Comparison of ENCODE assay signal across 29 cellular contexts in the genomic region with DNA sequence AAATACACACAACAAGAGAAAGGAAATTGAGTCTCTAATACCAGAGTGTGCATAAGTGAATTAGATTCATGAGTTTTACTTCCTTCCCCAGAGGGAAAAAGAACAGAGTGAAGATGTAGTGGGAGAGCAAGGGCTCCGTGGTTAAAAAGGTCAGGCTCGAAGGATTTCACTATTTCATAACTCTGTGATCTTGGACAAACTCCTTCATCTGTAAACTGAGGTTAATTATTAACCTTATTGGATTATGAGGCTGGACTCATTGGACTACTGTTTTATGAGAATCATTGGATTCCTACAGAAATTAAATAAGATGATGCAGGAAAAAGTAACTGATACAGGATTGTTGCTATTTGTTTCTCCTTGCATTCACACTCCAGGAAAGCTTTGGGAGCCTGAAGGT. TPM values are rescaled to one million over a fixed set of nuclear protein-coding genes. Genes with fewer than 3 reads are reported as not detected.
DNase-seq lines count a peak whose midpoint lies in the region; ATAC-seq, FAIRE-seq and TF ChIP-seq lines count a peak whose summit lies in the region.
"Had no signal": no experiment of that assay in that cellular context is flagged by ENCODE, and none has a peak within 500 bp of the region (broad histone marks: within the 10 kb centered on the region; RNA-seq: fewer than 3 reads in every experiment).

No MANE protein-coding gene starts in this region.

- H3K36me3 ChIP-seq in hepatocyte (replicated peaks; ENCODE audit: insufficient read depth, low read depth) (no peaks in the 10 kb centered on the region), HepG2 (replicated peaks in 1 of 2; ENCODE audit: control insufficient read depth in 1 of 2, insufficient read depth in 2 of 2, low read length in 2 of 2) (no peaks in the 10 kb centered on the region)
- H3K36me3 ChIP-seq: BLaER1 had no signal

- H3K9me2 ChIP-seq in hepatocyte (replicated peaks; ENCODE audit: insufficient read depth): no peaks in the 10 kb centered on the region

- FAIRE-seq in HepG2 (lab: Jason Lieb, UNC) (no peak), GM12891 (lab: Jason Lieb, UNC) (no peak)
- FAIRE-seq: GM12878, H1, RCC 7860 had no signal

- H2AFZ ChIP-seq in hepatocyte: no peak overlapping the region
- H2AFZ ChIP-seq in HepG2 (ENCODE audit: low read length): no peak overlapping the region

- TF ChIP-seq POLR2A in HepG2 (IDR thresholded peaks at IDR 0.05; ENCODE audit: insufficient read depth in 1 of 2, low read depth in 2 of 2, low read length in 2 of 2) (no peak), GM12891 (IDR thresholded peaks at IDR 0.05; ENCODE audit: low read depth, low read length) (no peak)

- H3K27ac ChIP-seq in hepatocyte (no peak overlapping the region), HepG2 (ENCODE audit: extremely low read length, insufficient read depth, low read length) (no peak overlapping the region)
- H3K27ac ChIP-seq: BLaER1, KMS-11, SK-N-MC had no signal

- H3K4me3 ChIP-seq in hepatocyte (no peak overlapping the region), HepG2 (replicated peaks in 1 of 3; ENCODE audit: insufficient read depth in 1 of 3, low read depth in 2 of 3, low read length in 3 of 3) (no peak overlapping the region)
- H3K4me3 ChIP-seq: BLaER1, GM12878, SK-N-MC had no signal

- peak overlapping the region; percentile 12 for H3K4me2 ChIP-seq in hepatocyte
- no peak overlapping the region for H3K4me2 ChIP-seq in HepG2 (ENCODE audit: low read depth, low read length)
- H3K4me2 ChIP-seq: BLaER1, KMS-11 had no signal

- peak overlapping the region; percentile 13 to 16 for H3K27ac Mint-ChIP-seq in stimulated activated naive CD8-positive, alpha-beta T cell treated with anti-CD3 and anti-CD28 coated beads, Interleukin-15, amount 100 ng/mL, for 72 hours
- H3K27ac Mint-ChIP-seq: CD4-positive, alpha-beta T cell had no signal

- peaks cover 8% of the 10 kb centered on the region for H3K27me3 Mint-ChIP-seq in stimulated activated naive CD8-positive, alpha-beta T cell treated with anti-CD3 and anti-CD28 coated beads, Interleukin-15, amount 100 ng/mL, for 72 hours

- H3K27me3 ChIP-seq in hepatocyte: no peaks in the 10 kb centered on the region
- H3K27me3 ChIP-seq in HepG2 (ENCODE audit: control insufficient read depth in 1 of 2, insufficient read depth in 2 of 2, low read length in 2 of 2): no peaks in the 10 kb centered on the region
- H3K27me3 ChIP-seq: BLaER1 had no signal

- TF ChIP-seq CTCF in hepatocyte (IDR thresholded peaks at IDR 0.05; ENCODE audit: poor library complexity): no peak
- TF ChIP-seq CTCF in HepG2 (CRISPR knock-in tag; IDR thresholded peaks at IDR 0.05): no peak

- H3K9me3 ChIP-seq in hepatocyte (ENCODE audit: low read depth): no peaks in the 10 kb centered on the region
- no peaks in the 10 kb centered on the region for H3K9me3 ChIP-seq in HepG2 (ENCODE audit: low read length)
- H3K9me3 ChIP-seq: BLaER1 had no signal

- no peak for DNase-seq in stimulated activated naive CD8-positive, alpha-beta T cell treated with anti-CD3 and anti-CD28 coated beads, Interleukin-15, amount 100 ng/mL, for 72 hours
- no peak for DNase-seq in stimulated activated naive CD8-positive, alpha-beta T cell treated with anti-CD3 and anti-CD28 coated beads, Interleukin-15, Interleukin-2, amounts not matched to agents 100 U/mL and 50 U/mL, for 24 hours
- DNase-seq in hepatocyte (ENCODE audit: low spot score) (no peak), HepG2 (ENCODE audit: low spot score) (no peak), NCI-H69 (lab: John Stamatoyannopoulos, UW) (no peak), NCI-H82 treated with DMSO at 0.1 percent for 48 hours (lab: John Stamatoyannopoulos, UW; ENCODE audit: unreplicated experiment) (no peak), GM12891 (ENCODE audit: insufficient read length, low spot score) (no peak), LoVo (ENCODE audit: low spot score) (no peak)
- DNase-seq: 8988T; CD4-positive, alpha-beta T cell; DMS79; EL; GDM1; HCEC 1CT; IMR-90; NCI-H1048; NCI-H1694; NCI-H2081; NCI-H2227 treated with DMSO at 0.1 percent for 48 hours; NCI-H510A treated with DMSO at 0.1 percent for 48 hours; NCI-H748 treated with DMSO at 0.1 percent for 48 hours; SIG-M5 had no signal

- no peaks in the 10 kb centered on the region for H3K4me1 Mint-ChIP-seq in stimulated activated naive CD8-positive, alpha-beta T cell treated with anti-CD3 and anti-CD28 coated beads, Interleukin-15, amount 100 ng/mL, for 72 hours

- H3K9ac ChIP-seq in HepG2 (ENCODE audit: insufficient read depth, low read depth, low read length): no peak overlapping the region
- H3K9ac ChIP-seq: BLaER1, KMS-11 had no signal

- no TSS peak for BruUV-seq in HepG2 (replicated peaks; lab: Mats Ljungman, UMichigan)

- 37% methylated on average over 2 of the region's 2 CpGs for WGBS in hepatocyte (ENCODE audit: low lambda C conversion rate, missing lambda C conversion rate)
- whole genome bisulfite sequencing in HepG2 (ENCODE audit: low lambda C conversion rate): 2% methylated on average over 2 of the region's 2 CpGs

- no peak for TF ChIP-seq EP300 in HepG2 (IDR thresholded peaks at IDR 0.05; ENCODE audit: low read depth in 2 of 2, low read length in 2 of 2)
- TF ChIP-seq EP300 in HepG2 (CRISPR knock-in tag; IDR thresholded peaks at IDR 0.05; ENCODE audit: borderline replicate concordance): no peak

- CTCF ChIA-PET in HepG2 (lab: Yijun Ruan, JAX; ENCODE audit: low intra/inter-chr PET ratio, low total read pairs): no interaction called here

- H3K4me1 ChIP-seq in hepatocyte (ENCODE audit: insufficient read depth) (no peaks in the 10 kb centered on the region), HepG2 (ENCODE audit: insufficient read depth, low read length) (no peaks in the 10 kb centered on the region)
- H3K4me1 ChIP-seq: BLaER1 had no signal

- H4K20me1 ChIP-seq in hepatocyte (ENCODE audit: insufficient read depth, poor library complexity, severe bottlenecking): no peaks in the 10 kb centered on the region
- H4K20me1 ChIP-seq in HepG2 (ENCODE audit: insufficient read depth, low read length): no peaks in the 10 kb centered on the region
- H4K20me1 ChIP-seq: BLaER1 had no signal

- ATAC-seq in stimulated activated naive CD8-positive, alpha-beta T cell treated with anti-CD3 and anti-CD28 coated beads, Interleukin-15, amount 100 ng/mL, for 72 hours: no peak
- no peak for ATAC-seq in stimulated activated naive CD8-positive, alpha-beta T cell treated with anti-CD3 and anti-CD28 coated beads, Interleukin-15, Interleukin-2, amounts not matched to agents 100 U/mL and 50 U/mL, for 24 hours
- ATAC-seq in HepG2: no peak
- ATAC-seq: GM12878 had no signal

- H3K4me3 Mint-ChIP-seq in stimulated activated naive CD8-positive, alpha-beta T cell treated with anti-CD3 and anti-CD28 coated beads, Interleukin-15, amount 100 ng/mL, for 72 hours: no peak overlapping the region
- H3K4me3 Mint-ChIP-seq: CD4-positive, alpha-beta T cell had no signal

- no peaks in the 10 kb centered on the region for H3K79me2 ChIP-seq in hepatocyte
- no peaks in the 10 kb centered on the region for H3K79me2 ChIP-seq in HepG2 (ENCODE audit: insufficient read depth, low read length)

- in situ Hi-C loops in HepG2 (cut with HindIII; ENCODE audit: extremely low pct_ligation_motif_present, low pct_unique_long_range_greater_than_20kb): no loop called here

- intact Hi-C loops in HepG2 (cut with micrococcal nuclease; ENCODE audit: unreplicated experiment): no loop called here

- POLR2A ChIA-PET in HepG2 (lab: Yijun Ruan, JAX): no interaction called here

- TF ChIP-seq RAD21 in HepG2 (CRISPR knock-in tag; IDR thresholded peaks at IDR 0.05): no peak

- H3K9me3 Mint-ChIP-seq in stimulated activated naive CD8-positive, alpha-beta T cell treated with anti-CD3 and anti-CD28 coated beads, Interleukin-15, amount 100 ng/mL, for 72 hours: no peaks in the 10 kb centered on the region
- H3K9me3 Mint-ChIP-seq: CD4-positive, alpha-beta T cell had no signal

TF ChIP-seq in GM12891, 5 proteins besides CTCF, POLR2A, EP300 and RAD21:
- no peak for TF ChIP-seq SPI1 (IDR thresholded peaks at IDR 0.05; ENCODE audit: low read depth, low read length)
- TF ChIP-seq TAF1 (IDR thresholded peaks at IDR 0.05; ENCODE audit: low read depth, low read length): no peak
- TF ChIP-seq POLR2AphosphoS5 (IDR thresholded peaks at IDR 0.05; ENCODE audit: low read depth, low read length): no peak
- no peak for TF ChIP-seq PAX5 (IDR thresholded peaks at IDR 0.05; ENCODE audit: insufficient read depth, low read length, severe bottlenecking)
- TF ChIP-seq POU2F2 (IDR thresholded peaks at IDR 0.05; ENCODE audit: low read depth, low read length): no peak

RNA-seq across cellular contexts. Expression of a gene that starts 45.0 kb away (rescaled TPM):
- total RNA-seq in hepatocyte: 0.40 and 0.52 TPM in 2 replicates
- not detected in 2 replicates for polyA plus RNA-seq in hepatocyte
- not detected in 2 replicates for total RNA-seq in HepG2 (2016; rRNA removed; fragmentation: Illumina TruSeq; extraction: Trizol)
- not detected in 2 replicates for total RNA-seq in HepG2 (2016; cell fraction: cytosol; rRNA removed; fragmentation: Illumina TruSeq; extraction: Trizol; ENCODE audit: low read depth)
- not detected in 2 replicates for total RNA-seq in HepG2 (2016; cell fraction: insoluble cytoplasmic fraction; rRNA removed; fragmentation: Illumina TruSeq; extraction: Trizol)
- not detected in 2 replicates for total RNA-seq in HepG2 (2016; cell fraction: membrane; rRNA removed; fragmentation: Illumina TruSeq; extraction: Trizol)
- total RNA-seq in HepG2 (2016; cell fraction: nucleus; rRNA removed; fragmentation: Illumina TruSeq; extraction: Trizol): not detected in 2 replicates
- polyA plus RNA-seq in HepG2 (2011; rRNA removed): 0.01 and 0.04 TPM in 2 replicates
- polyA plus RNA-seq in HepG2 (2011; cell fraction: cytosol; rRNA removed): 0.01 TPM in 1 of 2 replicates, not detected in the other
- 0.06 and 0.07 TPM in 2 replicates for polyA plus RNA-seq in HepG2 (2011; cell fraction: nucleus; rRNA removed)
- 0.04 TPM in 1 of 2 replicates, not detected in the other for polyA plus RNA-seq in HepG2 (2012)
- not detected in 2 replicates for polyA plus RNA-seq in HepG2 (2016; cell fraction: cytosol; fragmentation: Illumina TruSeq; extraction: Trizol; ENCODE audit: low read depth)
- 0.04 TPM in 1 of 2 replicates, not detected in the other for polyA plus RNA-seq in HepG2 (2016; cell fraction: insoluble cytoplasmic fraction; fragmentation: Illumina TruSeq; extraction: Trizol; ENCODE audit: low read depth)
- polyA plus RNA-seq in HepG2 (2016; cell fraction: membrane; fragmentation: Illumina TruSeq; extraction: Trizol; ENCODE audit: low read depth): 0.03 TPM in 1 of 2 replicates, not detected in the other
- not detected in 2 replicates for polyA plus RNA-seq in HepG2 (2016; cell fraction: nucleus; fragmentation: Illumina TruSeq; extraction: Trizol; ENCODE audit: insufficient read depth, low read depth)
- 0.02 TPM in 1 of 2 replicates, not detected in the other for polyA minus RNA-seq in HepG2 (2011; rRNA and poly(A)+ RNA removed; ENCODE audit: low replicate concordance)
- polyA minus RNA-seq in HepG2 (2011; cell fraction: cytosol; rRNA and poly(A)+ RNA removed): not detected in 2 replicates
- polyA minus RNA-seq in HepG2 (2011; cell fraction: nucleus; rRNA and poly(A)+ RNA removed): 0.13 TPM in 1 of 2 replicates, not detected in the other
- not detected for polyA plus RNA-seq in GM12891 (2012; ENCODE audit: low read depth, missing spikeins)
- total RNA-seq: CD4-positive, alpha-beta T cell; GM12878; H1; IMR-90 had no signal
- polyA plus RNA-seq: AG04450, IMR-90 had no signal
